16 cellular contexts compared by ENCODE assay signal in the genomic region with DNA sequence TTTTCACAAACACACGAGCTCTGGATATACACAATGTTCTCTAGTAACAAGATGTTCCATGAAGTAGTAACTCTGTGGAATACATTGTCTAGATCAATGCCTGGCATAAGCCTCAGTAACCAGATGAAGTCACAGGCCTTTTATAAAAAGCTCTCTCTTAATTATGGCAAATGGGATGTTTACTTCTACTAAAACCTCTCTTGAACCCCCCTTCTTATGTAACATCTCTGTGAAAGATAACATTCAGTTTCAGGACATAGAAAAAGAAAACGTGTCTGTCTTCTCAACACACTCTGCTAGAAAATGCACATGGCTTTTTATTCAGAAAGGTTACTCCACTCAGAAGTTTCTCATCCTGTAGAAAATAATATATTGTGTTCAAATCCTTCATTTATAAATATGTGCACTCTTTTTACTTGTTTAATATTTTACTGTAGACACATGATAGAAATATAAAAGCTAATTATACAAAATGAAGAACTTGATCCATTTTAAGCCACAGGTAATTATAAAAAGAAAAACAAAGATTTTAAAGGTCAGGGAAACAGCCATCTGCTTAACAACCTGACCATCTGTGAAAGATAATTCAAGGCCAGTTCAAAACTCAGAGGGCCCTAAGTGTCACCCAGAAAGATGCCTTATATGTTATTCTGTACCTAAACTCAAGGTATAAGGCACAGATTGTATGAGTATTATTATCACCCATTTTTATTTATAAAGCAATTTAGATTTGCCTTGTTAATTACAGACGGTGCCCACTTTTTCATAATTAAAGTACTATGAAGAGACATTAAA.
"Had no signal": no experiment of that assay in that cellular context is flagged by ENCODE, and none has a peak within 500 bp of the region (broad histone marks: within the 10 kb centered on the region; RNA-seq: fewer than 3 reads in every experiment).

No MANE protein-coding gene starts in this region.

- H3K27ac Mint-ChIP-seq: activated naive CD8-positive, alpha-beta T cell treated with anti-CD3 and anti-CD28 coated beads, Interleukin-2, amount 10 ng/mL, durations not matched to agents 7 days and 5 days; naive B cell; neural progenitor cell had no signal

- H3K9me3 Mint-ChIP-seq: activated naive CD8-positive, alpha-beta T cell treated with anti-CD3 and anti-CD28 coated beads, Interleukin-2, amount 10 ng/mL, durations not matched to agents 7 days and 5 days; brain; neural progenitor cell had no signal

- DNase-seq: activated CD4-positive, alpha-beta T cell treated with anti-CD3 and anti-CD28 coated beads, Interleukin-2, amount 50 U/mL, for 4 hours; activated CD4-positive, CD25-positive, alpha-beta regulatory T cell treated with anti-CD3 and anti-CD28 coated beads, Interleukin-2, amount 50 U/mL, for 72 hours; activated naive CD4-positive, alpha-beta T cell; activated naive CD8-positive, alpha-beta T cell treated with anti-CD3 and anti-CD28 coated beads, Interleukin-2, amount 10 ng/mL, durations not matched to agents 7 days and 5 days; activated T-cell treated with anti-CD3 and anti-CD28 coated beads for 4 hours; central memory CD4-positive, alpha-beta T cell; cortex of kidney; effector CD4-positive, alpha-beta T cell; naive B cell; ovary; stimulated activated CD4-positive, alpha-beta T cell treated with anti-CD3 and anti-CD28 coated beads, Interleukin-1b, Interleukin-23, amount 100 ng/mL, for 48 hours; stomach; upper lobe of right lung had no signal

- H3K27me3 Mint-ChIP-seq: activated naive CD8-positive, alpha-beta T cell treated with anti-CD3 and anti-CD28 coated beads, Interleukin-2, amount 10 ng/mL, durations not matched to agents 7 days and 5 days; naive B cell had no signal

- H3K4me1 Mint-ChIP-seq: activated naive CD8-positive, alpha-beta T cell treated with anti-CD3 and anti-CD28 coated beads, Interleukin-2, amount 10 ng/mL, durations not matched to agents 7 days and 5 days; naive B cell; neural progenitor cell had no signal

- FAIRE-seq: keratinocyte had no signal

- H3K4me3 Mint-ChIP-seq: activated naive CD8-positive, alpha-beta T cell treated with anti-CD3 and anti-CD28 coated beads, Interleukin-2, amount 10 ng/mL, durations not matched to agents 7 days and 5 days; brain; naive B cell; neural progenitor cell had no signal

- H3K36me3 Mint-ChIP-seq: activated naive CD8-positive, alpha-beta T cell treated with anti-CD3 and anti-CD28 coated beads, Interleukin-2, amount 10 ng/mL, durations not matched to agents 7 days and 5 days; brain; naive B cell; neural progenitor cell had no signal
